ENCODE assay signal across 1 cellular context in genomic region chrX:112734250-112734649, GRCh38.
TF ChIP-seq lines count a peak whose summit lies in the region.

No MANE protein-coding gene starts in this region.

TF ChIP-seq in WTC11, 78 proteins besides CTCF, POLR2A, EP300 and RAD21 (continued from another document):
- no peak for TF ChIP-seq SOX15 (CRISPR knock-in tag; IDR thresholded peaks at IDR 0.05)
- no peak for TF ChIP-seq ZSCAN18 (CRISPR knock-in tag; IDR thresholded peaks at IDR 0.05)
- no peak for TF ChIP-seq CREM (CRISPR knock-in tag; IDR thresholded peaks at IDR 0.05)
- TF ChIP-seq IRF2 (CRISPR knock-in tag; IDR thresholded peaks at IDR 0.05; ENCODE audit: borderline replicate concordance, low read depth) = no peak
- TF ChIP-seq FOXK1 (CRISPR knock-in tag; IDR thresholded peaks at IDR 0.05) = no peak
- TF ChIP-seq RORB (CRISPR knock-in tag; IDR thresholded peaks at IDR 0.05) = no peak
- no peak for TF ChIP-seq PRDM15 (CRISPR knock-in tag; IDR thresholded peaks at IDR 0.05)
- TF ChIP-seq MAX (CRISPR knock-in tag; IDR thresholded peaks at IDR 0.05) = no peak
- no peak for TF ChIP-seq TEAD4 (CRISPR knock-in tag; IDR thresholded peaks at IDR 0.05)
